18 cellular contexts compared by ENCODE assay signal in the genomic region with DNA sequence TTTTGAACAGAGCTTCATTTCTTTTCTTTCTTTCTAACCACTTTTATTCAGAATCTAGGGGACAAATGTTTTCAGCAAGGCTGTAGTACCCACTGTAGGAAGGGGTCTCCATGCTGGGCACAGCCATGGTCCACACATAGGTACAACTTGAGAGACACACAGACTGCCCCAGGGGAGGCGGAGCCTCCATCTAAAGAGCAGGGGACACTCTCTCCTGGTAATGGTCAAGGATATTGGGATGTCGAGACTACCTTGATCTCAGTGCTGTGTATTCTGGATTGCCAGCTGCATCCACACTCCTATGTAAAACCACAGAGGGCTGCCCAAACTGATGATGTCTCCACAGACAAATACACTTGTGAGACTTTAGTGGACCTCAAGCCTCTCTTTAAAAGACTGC. TPM values are rescaled to one million over a fixed set of nuclear protein-coding genes. Genes with fewer than 3 reads are reported as not detected.
DNase-seq lines count a peak whose midpoint lies in the region; ATAC-seq and TF ChIP-seq lines count a peak whose summit lies in the region.
"Had no signal": no experiment of that assay in that cellular context is flagged by ENCODE, and none has a peak within 500 bp of the region (broad histone marks: within the 10 kb centered on the region; RNA-seq: fewer than 3 reads in every experiment).

No MANE protein-coding gene starts in this region.

- peak overlapping the region; percentile 53 for H3K4me3 Mint-ChIP-seq in T-helper 1 cell treated with Interleukin-12 subunit alpha and Interleukin-12 subunit beta and Interleukin-4 antibody, amounts not matched to agents 30 μg/mL and 1 μg/mL, for 36 hours
- H3K4me3 Mint-ChIP-seq in stimulated activated memory B cell treated with anti-CD40 and anti-IgM and Interleukin-4, amounts not matched to agents 10 μg/mL and 1 μg/mL and 100 μg/mL, for 72 hours = peak overlapping the region; percentile 24
- H3K4me3 Mint-ChIP-seq: activated naive CD4-positive, alpha-beta T cell treated with anti-CD3 and anti-CD28 coated beads for 36 hours; brain had no signal

- no peaks in the 10 kb centered on the region for H4K20me1 ChIP-seq in MM.1S (ENCODE audit: insufficient read depth, low read length)

- peaks cover 70% of the 10 kb centered on the region for H3K4me1 ChIP-seq in MM.1S (ENCODE audit: low read length)
- peaks cover 62% of the 10 kb centered on the region for H3K4me1 ChIP-seq in effector memory CD4-positive, alpha-beta T cell (ENCODE audit: control insufficient read depth, insufficient read depth, low read length, poor library complexity, severe bottlenecking)

- H3K9me2 ChIP-seq in MM.1S (replicated peaks; ENCODE audit: insufficient read depth, low read length) = no peaks in the 10 kb centered on the region

- H3K9me3 ChIP-seq in MM.1S (replicated peaks; ENCODE audit: insufficient read depth, low read length) = no peaks in the 10 kb centered on the region
- no peaks in the 10 kb centered on the region for H3K9me3 ChIP-seq in effector memory CD4-positive, alpha-beta T cell (ENCODE audit: control insufficient read depth, low read length)
- H3K9me3 ChIP-seq: esophagus muscularis mucosa, neutrophil, thoracic aorta had no signal

- ATAC-seq in stimulated activated memory B cell treated with anti-CD40 and anti-IgM and Interleukin-4, amounts not matched to agents 10 μg/mL and 1 μg/mL and 100 μg/mL, for 72 hours = no peak
- ATAC-seq in Right ventricle myocardium inferior = no peak
- ATAC-seq in GM19351 (IDR thresholded peaks at IDR 0.05; ENCODE audit: unreplicated experiment) = no peak

- peak overlapping the region; percentile 76; the same call in 1 of the 2 replicates for H3K27ac ChIP-seq in MM.1S (ENCODE audit: low read length)
- H3K27ac ChIP-seq in effector memory CD4-positive, alpha-beta T cell (ENCODE audit: insufficient read depth, low read length, poor library complexity, severe bottlenecking) = peak overlapping the region; percentile 94
- H3K27ac ChIP-seq: 22Rv1, esophagus muscularis mucosa, HL-60, neutrophil had no signal

- DNase-seq in T-helper 1 cell (no peak), MM.1S (no peak), Right ventricle myocardium inferior (ENCODE audit: missing footprints) (no peak), NCI-H1048 (lab: John Stamatoyannopoulos, UW) (no peak)
- no peak for DNase-seq in effector memory CD4-positive, alpha-beta T cell
- DNase-seq: activated naive CD4-positive, alpha-beta T cell treated with anti-CD3 and anti-CD28 coated beads for 36 hours; C1 segment of cervical spinal cord; KG1; NCI-H2171 treated with DMSO at 0.1 percent for 48 hours had no signal

- intact Hi-C loops in Right ventricle myocardium inferior (cut with DNase I) = no loop called here

- no peaks in the 10 kb centered on the region for H3K36me3 ChIP-seq in MM.1S (replicated peaks; ENCODE audit: insufficient read depth, low read length)
- H3K36me3 ChIP-seq in effector memory CD4-positive, alpha-beta T cell (ENCODE audit: control insufficient read depth, insufficient read depth, low read length) = no peaks in the 10 kb centered on the region
- H3K36me3 ChIP-seq: esophagus muscularis mucosa, neutrophil, thoracic aorta had no signal

- no peaks in the 10 kb centered on the region for H3K27me3 Mint-ChIP-seq in T-helper 1 cell treated with Interleukin-12 subunit alpha and Interleukin-12 subunit beta and Interleukin-4 antibody, amounts not matched to agents 30 μg/mL and 1 μg/mL, for 36 hours (ENCODE audit: low read depth)
- no peaks in the 10 kb centered on the region for H3K27me3 Mint-ChIP-seq in stimulated activated memory B cell treated with anti-CD40 and anti-IgM and Interleukin-4, amounts not matched to agents 10 μg/mL and 1 μg/mL and 100 μg/mL, for 72 hours

- H3K36me3 Mint-ChIP-seq in T-helper 1 cell treated with Interleukin-12 subunit alpha and Interleukin-12 subunit beta and Interleukin-4 antibody, amounts not matched to agents 30 μg/mL and 1 μg/mL, for 36 hours (ENCODE audit: low read depth) = peaks cover 19% of the 10 kb centered on the region
- no peaks in the 10 kb centered on the region for H3K36me3 Mint-ChIP-seq in stimulated activated memory B cell treated with anti-CD40 and anti-IgM and Interleukin-4, amounts not matched to agents 10 μg/mL and 1 μg/mL and 100 μg/mL, for 72 hours
- H3K36me3 Mint-ChIP-seq: brain had no signal

- H3K9ac ChIP-seq in MM.1S (ENCODE audit: low read length) = peak overlapping the region; percentile 46; the same call in 1 of the 2 replicates

- H3K27me3 ChIP-seq in MM.1S (replicated peaks; ENCODE audit: insufficient read depth, low read length) = no peaks in the 10 kb centered on the region
- H3K27me3 ChIP-seq in effector memory CD4-positive, alpha-beta T cell (replicated peaks; ENCODE audit: control insufficient read depth, insufficient read depth, low read length, poor library complexity, severe bottlenecking) = no peaks in the 10 kb centered on the region
- H3K27me3 ChIP-seq: esophagus muscularis mucosa had no signal

- peaks cover 79% of the 10 kb centered on the region for H3K4me1 Mint-ChIP-seq in T-helper 1 cell treated with Interleukin-12 subunit alpha and Interleukin-12 subunit beta and Interleukin-4 antibody, amounts not matched to agents 30 μg/mL and 1 μg/mL, for 36 hours (ENCODE audit: low read depth)
- H3K4me1 Mint-ChIP-seq in stimulated activated memory B cell treated with anti-CD40 and anti-IgM and Interleukin-4, amounts not matched to agents 10 μg/mL and 1 μg/mL and 100 μg/mL, for 72 hours = peaks cover 67% of the 10 kb centered on the region

- H3K4me3 ChIP-seq in MM.1S (ENCODE audit: low read length) = peak overlapping the region; percentile 43; the same call in 1 of the 2 replicates
- H3K4me3 ChIP-seq in effector memory CD4-positive, alpha-beta T cell (ENCODE audit: insufficient read depth, low read depth, low read length, poor library complexity, severe bottlenecking) = no peak overlapping the region
- H3K4me3 ChIP-seq: esophagus muscularis mucosa, thoracic aorta had no signal

- peaks cover 47% of the 10 kb centered on the region for H3F3A ChIP-seq in MM.1S (ENCODE audit: insufficient read depth, low read length)

- H3K27ac Mint-ChIP-seq in T-helper 1 cell treated with Interleukin-12 subunit alpha and Interleukin-12 subunit beta and Interleukin-4 antibody, amounts not matched to agents 30 μg/mL and 1 μg/mL, for 36 hours = peak overlapping the region; percentile 62
- peak overlapping the region; percentile 99 for H3K27ac Mint-ChIP-seq in stimulated activated memory B cell treated with anti-CD40 and anti-IgM and Interleukin-4, amounts not matched to agents 10 μg/mL and 1 μg/mL and 100 μg/mL, for 72 hours
- H3K27ac Mint-ChIP-seq: activated naive CD4-positive, alpha-beta T cell treated with anti-CD3 and anti-CD28 coated beads for 36 hours had no signal

- no peaks in the 10 kb centered on the region for H3K9me3 Mint-ChIP-seq in T-helper 1 cell treated with Interleukin-12 subunit alpha and Interleukin-12 subunit beta and Interleukin-4 antibody, amounts not matched to agents 30 μg/mL and 1 μg/mL, for 36 hours
- peaks cover 4% of the 10 kb centered on the region for H3K9me3 Mint-ChIP-seq in stimulated activated memory B cell treated with anti-CD40 and anti-IgM and Interleukin-4, amounts not matched to agents 10 μg/mL and 1 μg/mL and 100 μg/mL, for 72 hours
- H3K9me3 Mint-ChIP-seq: brain had no signal

- no peak for TF ChIP-seq CTCF in MM.1S (IDR thresholded peaks at IDR 0.05; ENCODE audit: low read length)

- peak overlapping the region; percentile 76 for H3K4me2 ChIP-seq in MM.1S (ENCODE audit: low read depth, low read length)

- H2AFZ ChIP-seq in MM.1S (ENCODE audit: low read length) = peak overlapping the region; percentile 51

- H3K79me2 ChIP-seq in MM.1S (ENCODE audit: low read length) = peaks cover 16% of the 10 kb centered on the region

RNA-seq across cellular contexts. Expression of a gene that starts 2.9 kb away (rescaled TPM):
- total RNA-seq in Right ventricle myocardium inferior = 31.7 TPM

RNA-seq across cellular contexts. Expression of a gene that starts 38.1 kb away (rescaled TPM):
- total RNA-seq in Right ventricle myocardium inferior = 6.9 TPM
